14 cellular contexts compared by ENCODE assay signal in genomic region chr7:157667731-157668130, GRCh38.
"Had no signal": no experiment of that assay in that cellular context is flagged by ENCODE, and none has a peak within 500 bp of the region (broad histone marks: within the 10 kb centered on the region; RNA-seq: fewer than 3 reads in every experiment).

No MANE protein-coding gene starts in this region.

- ATAC-seq: activated CD4-positive, alpha-beta T cell treated with anti-CD3 and anti-CD28 coated beads for 36 hours; left lobe of liver; WTC11 had no signal

- H3K4me1 ChIP-seq: thyroid gland had no signal

- DNase-seq: activated CD4-positive, alpha-beta memory T cell treated with anti-CD3 and anti-CD28 coated beads for 36 hours; activated CD4-positive, alpha-beta T cell treated with anti-CD3 and anti-CD28 coated beads for 36 hours; activated naive CD4-positive, alpha-beta T cell treated with Interleukin-2 at 50 U/mL for 16 hours; activated T-cell treated with anti-CD3 and anti-CD28 coated beads, Interleukin-2, amount 50 U/mL, for 48 hours; amygdala; naive thymus-derived CD8-positive, alpha-beta T cell; occipital lobe; stimulated activated CD4-positive, alpha-beta T cell treated with anti-CD3 and anti-CD28 coated beads, Interleukin-4, amount 100 ng/mL, for 1 hour; stimulated activated naive CD4-positive, alpha-beta T cell treated with Interleukin-2 at 50 U/mL for 16 hours; T-helper 1 cell; thyroid gland had no signal

- H3K27me3 ChIP-seq: thyroid gland had no signal

- H3K9me3 ChIP-seq: thyroid gland had no signal

- H3K36me3 ChIP-seq: thyroid gland had no signal

- H3K4me3 ChIP-seq: thyroid gland had no signal

- H3K27ac ChIP-seq: epithelial cell of prostate, thyroid gland had no signal
